In the genomic region with DNA sequence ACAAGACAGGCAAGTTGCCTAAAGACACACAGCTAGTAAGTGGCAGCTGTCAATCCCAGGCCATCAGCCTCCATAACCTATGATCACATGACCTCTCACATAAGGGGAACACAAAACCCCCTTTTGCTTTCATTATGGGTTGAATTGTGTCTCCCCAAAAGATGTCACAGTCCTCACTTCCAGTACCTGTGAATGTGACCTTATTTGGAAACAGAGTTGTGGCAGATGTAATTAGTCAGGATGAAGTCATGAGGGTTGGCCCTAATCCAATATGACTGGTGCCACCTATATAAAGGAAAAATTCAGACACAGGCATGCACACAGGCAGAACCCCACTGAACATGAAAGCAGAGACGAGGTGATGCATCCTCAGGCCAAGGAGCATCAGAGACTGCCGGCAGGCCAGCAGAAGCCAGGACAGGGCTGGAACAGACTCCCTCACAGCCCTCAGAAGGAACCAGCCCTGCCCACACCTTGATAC, we compare ENCODE assay signal across 9 cellular contexts. TPM values are rescaled to one million over a fixed set of nuclear protein-coding genes. Genes with fewer than 3 reads are reported as not detected.
DNase-seq lines count a peak whose midpoint lies in the region; ATAC-seq lines count a peak whose summit lies in the region.
"Had no signal": no experiment of that assay in that cellular context is flagged by ENCODE, and none has a peak within 500 bp of the region (broad histone marks: within the 10 kb centered on the region; RNA-seq: fewer than 3 reads in every experiment).

No MANE protein-coding gene starts in this region.

- peaks cover 0 to 2% (median 0%) of the 10 kb centered on the region in 7 donors for H3K9me3 Mint-ChIP-seq in CD4-positive, CD25-positive, alpha-beta regulatory T cell
- H3K9me3 Mint-ChIP-seq in T-helper 1 cell treated with Interleukin-12 subunit alpha and Interleukin-12 subunit beta and Interleukin-4 antibody, amounts not matched to agents 30 μg/mL and 1 μg/mL, for 36 hours: no peaks in the 10 kb centered on the region

- no peaks in the 10 kb centered on the region for H3K27me3 ChIP-seq in CD4-positive, CD25-positive, alpha-beta regulatory T cell (ENCODE audit: control insufficient read depth, insufficient read depth, low read length)
- H3K27me3 ChIP-seq: ascending aorta had no signal

- intact Hi-C loops in posterior cingulate gyrus (cut with DNase I): loop anchor here (5.0 to 10.0 kb wide), 3 partner anchors 42 to 121 kb away; a partner anchor contains a TSS

- no peak for ATAC-seq in CD4-positive, CD25-positive, alpha-beta regulatory T cell (ENCODE audit: low read depth in 2 of 2)
- ATAC-seq in HG02840 (IDR thresholded peaks at IDR 0.05; ENCODE audit: low FRiP score, unreplicated experiment): no peak

- no peaks in the 10 kb centered on the region for H3K36me3 ChIP-seq in CD4-positive, CD25-positive, alpha-beta regulatory T cell (ENCODE audit: control insufficient read depth, insufficient read depth, low read length)

- H3K27me3 Mint-ChIP-seq in CD4-positive, CD25-positive, alpha-beta regulatory T cell: peaks cover 5% of the 10 kb centered on the region
- no peaks in the 10 kb centered on the region for H3K27me3 Mint-ChIP-seq in T-helper 1 cell treated with Interleukin-12 subunit alpha and Interleukin-12 subunit beta and Interleukin-4 antibody, amounts not matched to agents 30 μg/mL and 1 μg/mL, for 36 hours (ENCODE audit: low read depth)

- no peaks in the 10 kb centered on the region for H3K36me3 Mint-ChIP-seq in CD4-positive, CD25-positive, alpha-beta regulatory T cell
- H3K36me3 Mint-ChIP-seq in T-helper 1 cell treated with Interleukin-12 subunit alpha and Interleukin-12 subunit beta and Interleukin-4 antibody, amounts not matched to agents 30 μg/mL and 1 μg/mL, for 36 hours (ENCODE audit: low read depth): peaks cover 2% of the 10 kb centered on the region

- peak overlapping the region in 2 of 4 donors; percentile 10 to 83 for H3K4me3 Mint-ChIP-seq in CD4-positive, CD25-positive, alpha-beta regulatory T cell
- H3K4me3 Mint-ChIP-seq in T-helper 1 cell treated with Interleukin-12 subunit alpha and Interleukin-12 subunit beta and Interleukin-4 antibody, amounts not matched to agents 30 μg/mL and 1 μg/mL, for 36 hours: peak overlapping the region; percentile 42

- H3K4me3 ChIP-seq in CD4-positive, CD25-positive, alpha-beta regulatory T cell (ENCODE audit: low read depth, low read length): no peak overlapping the region
- H3K4me3 ChIP-seq: ascending aorta had no signal

- no peak overlapping the region for H3K27ac ChIP-seq in CD4-positive, CD25-positive, alpha-beta regulatory T cell (ENCODE audit: insufficient read depth, low read length, poor library complexity, severe bottlenecking)
- H3K27ac ChIP-seq: ascending aorta had no signal

- peak overlapping the region in 2 of 3 donors; percentile 80 to 85 for H3K27ac Mint-ChIP-seq in CD4-positive, CD25-positive, alpha-beta regulatory T cell
- H3K27ac Mint-ChIP-seq in T-helper 1 cell treated with Interleukin-12 subunit alpha and Interleukin-12 subunit beta and Interleukin-4 antibody, amounts not matched to agents 30 μg/mL and 1 μg/mL, for 36 hours: peak overlapping the region; percentile 88

- no peak for DNase-seq in CD4-positive, CD25-positive, alpha-beta regulatory T cell
- DNase-seq in HK-2 (ENCODE audit: unreplicated experiment) (peak; percentile 48), posterior cingulate gyrus (no peak), NCI-H226 (no peak)
- DNase-seq in effector CD4-positive, alpha-beta T cell: peak; percentile 18
- DNase-seq in stimulated activated CD8-positive, alpha-beta memory T cell treated with anti-CD3 and anti-CD28 coated beads, Interleukin-4, amount 100 ng/mL, for 48 hours: peak; percentile 49

- peaks cover 14% of the 10 kb centered on the region for H3K4me1 ChIP-seq in CD4-positive, CD25-positive, alpha-beta regulatory T cell (ENCODE audit: control insufficient read depth, insufficient read depth, low read length, poor library complexity, severe bottlenecking)

- no peaks in the 10 kb centered on the region for H3K9me3 ChIP-seq in CD4-positive, CD25-positive, alpha-beta regulatory T cell (ENCODE audit: control insufficient read depth in 2 of 2, low read length in 2 of 2)
- H3K9me3 ChIP-seq: ascending aorta had no signal

- H3K4me1 Mint-ChIP-seq in CD4-positive, CD25-positive, alpha-beta regulatory T cell: peaks cover 6 to 32% (median 19%) of the 10 kb centered on the region in 4 donors
- H3K4me1 Mint-ChIP-seq in T-helper 1 cell treated with Interleukin-12 subunit alpha and Interleukin-12 subunit beta and Interleukin-4 antibody, amounts not matched to agents 30 μg/mL and 1 μg/mL, for 36 hours (ENCODE audit: low read depth): peaks cover 28% of the 10 kb centered on the region

RNA-seq across cellular contexts. Expression of a gene that starts 33.6 kb away (rescaled TPM):
- 1.8 TPM for total RNA-seq in CD4-positive, CD25-positive, alpha-beta regulatory T cell
- polyA plus RNA-seq in CD4-positive, CD25-positive, alpha-beta regulatory T cell: under 1 TPM; 0.06 to 0.37 (median 0.13) TPM

Comparison
In these comparisons a context has a peak if more than half of its experiments do, and no peak if none do; other contexts are left out.
1. DNase-seq: peak in HK-2 (single experiment), effector CD4-positive, alpha-beta T cell (single experiment) and stimulated activated CD8-positive, alpha-beta memory T cell treated with anti-CD3 and anti-CD28 coated beads, Interleukin-4, amount 100 ng/mL, for 48 hours (single experiment); none in CD4-positive, CD25-positive, alpha-beta regulatory T cell (0 of 3), posterior cingulate gyrus (0 of 10) and NCI-H226 (single experiment).